ENCODE assay signal across 15 cellular contexts in the genomic region with DNA sequence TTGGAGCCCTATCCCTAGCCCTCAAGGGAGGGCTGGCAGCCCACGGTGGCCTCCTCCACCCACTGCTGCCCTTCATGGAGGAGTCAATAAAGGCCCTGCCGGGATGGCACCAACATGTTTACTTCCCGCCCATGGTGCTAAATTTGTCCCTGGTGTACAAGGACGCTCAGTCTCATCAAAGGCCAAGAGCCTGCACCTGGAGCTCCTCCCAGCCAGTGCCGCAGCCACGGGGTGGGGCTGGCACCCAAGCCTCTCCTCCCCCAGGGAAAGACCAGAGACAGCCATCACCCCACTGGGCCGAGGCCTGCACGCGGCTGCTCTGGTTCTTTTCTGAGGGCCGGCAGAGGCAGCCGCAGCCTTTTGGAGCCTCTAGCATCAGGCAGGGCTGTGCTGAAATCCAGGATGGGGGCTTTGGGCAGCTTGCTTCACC. TPM values are rescaled to one million over a fixed set of nuclear protein-coding genes. Genes with fewer than 3 reads are reported as not detected.
DNase-seq lines count a peak whose midpoint lies in the region; ATAC-seq, FAIRE-seq and TF ChIP-seq lines count a peak whose summit lies in the region.
"Had no signal": no experiment of that assay in that cellular context is flagged by ENCODE, and none has a peak within 500 bp of the region (broad histone marks: within the 10 kb centered on the region; RNA-seq: fewer than 3 reads in every experiment).

No MANE protein-coding gene starts in this region.

- peaks cover 4% of the 10 kb centered on the region for H3K4me1 Mint-ChIP-seq in glutamatergic neuron (ENCODE audit: low read depth, unreplicated experiment)

- no peaks in the 10 kb centered on the region for H3K9me3 Mint-ChIP-seq in glutamatergic neuron (ENCODE audit: unreplicated experiment)

- H3K36me3 ChIP-seq in H7 (replicated peaks; ENCODE audit: control insufficient read depth, insufficient read depth, low read length): no peaks in the 10 kb centered on the region
- H3K36me3 ChIP-seq in osteoblast (ENCODE audit: insufficient read depth, low read length): no peaks in the 10 kb centered on the region
- no peaks in the 10 kb centered on the region for H3K36me3 ChIP-seq in tibial artery

- no peak for TF ChIP-seq CTCF in glutamatergic neuron (IDR thresholded peaks at IDR 0.05; ENCODE audit: partially characterized antibody, unreplicated experiment)
- no peak for TF ChIP-seq CTCF in osteoblast (IDR thresholded peaks at IDR 0.05; ENCODE audit: extremely low read depth, low read depth, low read length)
- no peak for TF ChIP-seq CTCF in tibial artery (IDR thresholded peaks at IDR 0.05)
- TF ChIP-seq CTCF in GM10248 (IDR thresholded peaks at IDR 0.05; ENCODE audit: control extremely low read depth, extremely low read depth, low read depth, missing control alignments): no peak

- no peaks in the 10 kb centered on the region for H3K36me3 Mint-ChIP-seq in glutamatergic neuron (ENCODE audit: unreplicated experiment)

- H3K9me3 ChIP-seq in osteoblast (ENCODE audit: low read depth, low read length): no peaks in the 10 kb centered on the region
- H3K9me3 ChIP-seq in tibial artery: no peaks in the 10 kb centered on the region

- H3K27ac ChIP-seq in osteoblast (ENCODE audit: low read depth, low read length) (no peak overlapping the region), tibial artery (no peak overlapping the region)
- H3K27ac ChIP-seq: RWPE1 had no signal

- intact Hi-C loops in tibial artery (cut with DNase I; ENCODE audit: low total_unique reads): no loop called here

- no peak for FAIRE-seq in frontal cortex (lab: Jason Lieb, UNC)

- H3K27me3 Mint-ChIP-seq in glutamatergic neuron (ENCODE audit: unreplicated experiment): peaks cover 5% of the 10 kb centered on the region

- CTCF ChIA-PET in GM10248 (lab: Yijun Ruan, JAX): no interaction called here

- POLR2A ChIA-PET in GM10248 (lab: Yijun Ruan, JAX): no interaction called here

- no peaks in the 10 kb centered on the region for H3K79me2 ChIP-seq in osteoblast (ENCODE audit: insufficient read depth, low read length)

- no peak overlapping the region for H3K4me3 Mint-ChIP-seq in glutamatergic neuron (ENCODE audit: unreplicated experiment)

- H3K27ac Mint-ChIP-seq in glutamatergic neuron (ENCODE audit: unreplicated experiment): no peak overlapping the region

- DNase-seq in H7 (peak; percentile 34), glutamatergic neuron (peak; percentile 15), left lobe of liver (ENCODE audit: low spot score) (peak; percentile 79), osteoblast (ENCODE audit: insufficient read length, low spot score, missing footprints) (peak; percentile 62), tibial artery (no peak), GM10248 (ENCODE audit: extremely low spot score) (no peak), frontal cortex (ENCODE audit: low spot score in 2 of 2) (no peak)
- DNase-seq: C1 segment of cervical spinal cord, DMS79 treated with DMSO at 0.1 percent for 48 hours, NCI-H187, NCI-H226, NCI-H524, NCI-H82, PC-3 had no signal

- H3K4me1 ChIP-seq in osteoblast (ENCODE audit: insufficient read depth, low read length): no peaks in the 10 kb centered on the region
- peaks cover 0 to 23% (median 11%) of the 10 kb centered on the region in 4 donors for H3K4me1 ChIP-seq in tibial artery

- H4K20me1 ChIP-seq in osteoblast (ENCODE audit: insufficient read depth, low read length): no peaks in the 10 kb centered on the region

- H3K4me2 ChIP-seq in osteoblast (ENCODE audit: insufficient read depth, low read length): no peak overlapping the region

- no peak overlapping the region for H2AFZ ChIP-seq in osteoblast (ENCODE audit: low read length)

- H3K4me3 ChIP-seq in H7 (ENCODE audit: insufficient read depth, low read depth, low read length): no peak overlapping the region
- no peak overlapping the region for H3K4me3 ChIP-seq in osteoblast (ENCODE audit: insufficient read depth, low read length)
- H3K4me3 ChIP-seq in tibial artery: no peak overlapping the region

- no peaks in the 10 kb centered on the region for H3K27me3 ChIP-seq in H7 (ENCODE audit: control insufficient read depth, insufficient read depth, low read length)
- H3K27me3 ChIP-seq in osteoblast (ENCODE audit: insufficient read depth, low read length): peaks cover 4% of the 10 kb centered on the region
- H3K27me3 ChIP-seq in tibial artery: peaks cover 0 to 61% of the 10 kb centered on the region in 2 donors

- peak; percentile 71 for ATAC-seq in left lobe of liver
- ATAC-seq: PC-3 had no signal

RNA-seq across cellular contexts. Expression of a gene that starts 34.8 kb away (rescaled TPM):
- total RNA-seq in H7 (2014; rRNA removed; shearing (Covaris generic)): 17.7 and 23.2 TPM in 2 replicates
- total RNA-seq in glutamatergic neuron (ENCODE audit: unreplicated experiment): 20.5 TPM
- total RNA-seq in left lobe of liver: 163 TPM
- total RNA-seq in osteoblast: 25.3 and 26.4 TPM in 2 replicates
- 3.7 TPM for total RNA-seq in frontal cortex

Comparison
In these comparisons a context has a peak if more than half of its experiments do, and no peak if none do; other contexts are left out.
1. DNase-seq: peak in H7 (single experiment), glutamatergic neuron (single experiment), left lobe of liver (single experiment) and osteoblast (single experiment); none in tibial artery (0 of 2), GM10248 (single experiment) and frontal cortex (0 of 2).